Comparison of ENCODE assay signal across 9 cellular contexts in the genomic region with DNA sequence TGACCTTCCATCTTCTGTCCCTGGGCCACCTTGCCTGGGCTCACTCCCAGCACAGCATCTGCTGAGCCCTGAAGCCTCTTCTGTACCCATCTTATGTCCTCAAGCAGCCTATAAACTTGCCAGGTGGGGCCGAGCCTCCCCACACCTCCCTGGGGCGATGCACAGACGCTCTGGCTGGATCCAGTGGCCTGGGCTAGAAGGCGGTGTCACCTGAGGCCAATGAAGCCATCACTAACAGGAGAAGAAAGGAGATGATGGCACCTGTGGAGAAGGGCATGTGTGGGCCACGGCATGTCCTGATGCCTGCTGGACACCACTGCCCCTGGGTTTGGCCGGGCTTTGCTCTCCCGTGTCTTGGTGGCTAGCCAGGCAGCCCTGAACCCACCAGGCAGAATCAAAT.
"Had no signal": no experiment of that assay in that cellular context is flagged by ENCODE, and none has a peak within 500 bp of the region (broad histone marks: within the 10 kb centered on the region; RNA-seq: fewer than 3 reads in every experiment).

No MANE protein-coding gene starts in this region.

- H3K36me3 ChIP-seq: lower lobe of right lung, ovary had no signal

- H3K4me1 ChIP-seq: lower lobe of right lung had no signal

- H3K27me3 ChIP-seq: ovary had no signal

- H3K27ac ChIP-seq: lower lobe of right lung, ovary had no signal

- H3K4me3 ChIP-seq: lower lobe of right lung, ovary had no signal

- H3K9me3 ChIP-seq: lower lobe of right lung, ovary had no signal

- DNase-seq: activated CD4-positive, alpha-beta T cell treated with anti-CD3 and anti-CD28 coated beads for 1 hour; activated CD4-positive, alpha-beta T cell treated with anti-CD3 and anti-CD28 coated beads, Interleukin-2, amount 50 U/mL, for 4 hours; activated naive CD4-positive, alpha-beta T cell treated with anti-CD3 and anti-CD28 coated beads, Interleukin-2, amount 10 ng/mL, durations not matched to agents 7 days and 5 days; effector memory CD4-positive, alpha-beta T cell; foreskin melanocyte; lower lobe of right lung; trophoblast cell had no signal

- ATAC-seq: lower lobe of right lung; stimulated activated effector memory CD8-positive, alpha-beta T cell treated with anti-CD3 and anti-CD28 coated beads, Interleukin-12 subunit alpha, Interleukin-12 subunit beta, amount 100 ng/mL, for 72 hours had no signal
